In genomic region chr10:101466016-101466912, GRCh38 we compare ENCODE assay signal across 19 cellular contexts.
DNase-seq lines count a peak whose midpoint lies in the region; ATAC-seq and TF ChIP-seq lines count a peak whose summit lies in the region.
"Had no signal": no experiment of that assay in that cellular context is flagged by ENCODE, and none has a peak within 500 bp of the region (broad histone marks: within the 10 kb centered on the region; RNA-seq: fewer than 3 reads in every experiment).

No MANE protein-coding gene starts in this region.

- no peak for TF ChIP-seq CTCF in WERI-Rb-1 (IDR thresholded peaks at IDR 0.05; ENCODE audit: low read depth, low read length)

- H3K36me3 ChIP-seq in WERI-Rb-1 (peaks cover 6% of the 10 kb centered on the region), neuronal stem cell (replicated peaks in 1 of 2; ENCODE audit: control insufficient read depth in 2 of 2, insufficient read depth in 2 of 2, low read length in 2 of 2) (no peaks in the 10 kb centered on the region)
- H3K36me3 ChIP-seq: SJSA1, uterus had no signal

- WGBS in neuronal stem cell (ENCODE audit: extremely low coverage in 2 of 2, insufficient read length in 2 of 2, insufficient replicate concordance in 1 of 2), 2 donors: no CpG with 5 or more reads among the region's 5 CpGs

- DNase-seq in NCI-H2107 treated with DMSO at 0.1 percent for 48 hours (lab: John Stamatoyannopoulos, UW; ENCODE audit: unreplicated experiment) (peak; percentile 44), NCI-H2107 (lab: John Stamatoyannopoulos, UW) (no peak), NCI-H2227 (lab: John Stamatoyannopoulos, UW; ENCODE audit: unreplicated experiment) (peak; percentile 93), WERI-Rb-1 (peak; percentile 68), neuronal stem cell (ENCODE audit: low spot score) (peak; percentile 78), iPS-NIHi11 (ENCODE audit: low spot score) (no peak)
- DNase-seq: 8988T; activated B cell treated with CpG ODN at 0.5 μM for 24 hours; activated CD4-positive, alpha-beta memory T cell treated with anti-CD3 and anti-CD28 coated beads for 36 hours; activated naive CD4-positive, alpha-beta T cell treated with Interleukin-2 at 50 U/mL for 16 hours; activated T-cell treated with anti-CD3 and anti-CD28 coated beads for 4 hours; left cardiac atrium; stimulated activated CD4-positive, alpha-beta T cell treated with anti-CD3 and anti-CD28 coated beads, Interleukin-12 subunit alpha, Interleukin-12 subunit beta, amount 100 ng/mL, for 4 hours; stimulated activated CD8-positive, alpha-beta memory T cell treated with anti-CD3 and anti-CD28 coated beads, Interleukin-4, amount 100 ng/mL, for 48 hours; uterus had no signal

- H2BK15ac ChIP-seq in neuronal stem cell (ENCODE audit: low read length): no peak overlapping the region

- H3K18ac ChIP-seq in neuronal stem cell (ENCODE audit: low read length): no peak overlapping the region

- H3K4ac ChIP-seq in neuronal stem cell (ENCODE audit: low read length): no peak overlapping the region

- no peak overlapping the region for H3K23ac ChIP-seq in neuronal stem cell (ENCODE audit: low read depth, low read length, poor library complexity)

- H3K9me3 ChIP-seq in WERI-Rb-1 (ENCODE audit: severe bottlenecking): no peaks in the 10 kb centered on the region
- H3K9me3 ChIP-seq in neuronal stem cell (replicated peaks in 1 of 2; ENCODE audit: control insufficient read depth in 2 of 2, insufficient read depth in 1 of 2, low read depth in 1 of 2, low read length in 2 of 2): peaks cover 0 to 5% of the 10 kb centered on the region in 2 donors
- H3K9me3 ChIP-seq: esophagus muscularis mucosa, SJSA1, uterus had no signal

- H3K4me3 ChIP-seq in WERI-Rb-1 (ENCODE audit: low read depth, low read length): peak overlapping the region; percentile 28
- H3K4me3 ChIP-seq in neuronal stem cell (ENCODE audit: low read length in 2 of 2): no peak overlapping the region
- H3K4me3 ChIP-seq: esophagus muscularis mucosa, SJSA1, uterus had no signal

- no peak overlapping the region for H3K4me2 ChIP-seq in neuronal stem cell (ENCODE audit: insufficient read depth, low read length, poor library complexity, severe bottlenecking)

- no peak overlapping the region for H2BK120ac ChIP-seq in neuronal stem cell (ENCODE audit: low read depth, low read length)

- H4K8ac ChIP-seq in neuronal stem cell (ENCODE audit: low read depth, low read length): no peak overlapping the region

- no peak overlapping the region for H3K14ac ChIP-seq in neuronal stem cell (ENCODE audit: low read length)

- ATAC-seq in HG03196 (IDR thresholded peaks at IDR 0.05; ENCODE audit: unreplicated experiment): no peak
- ATAC-seq in HG03469 (IDR thresholded peaks at IDR 0.05; ENCODE audit: unreplicated experiment): no peak

- H4K91ac ChIP-seq in neuronal stem cell (ENCODE audit: low read depth, low read length, poor library complexity): no peak overlapping the region

- H2AK5ac ChIP-seq in neuronal stem cell (ENCODE audit: low read depth, low read length): no peak overlapping the region

- no peak overlapping the region for H3K9ac ChIP-seq in neuronal stem cell (ENCODE audit: low read depth, low read length, poor library complexity)

- H2BK12ac ChIP-seq in neuronal stem cell (ENCODE audit: low read length): no peak overlapping the region

- H2AFZ ChIP-seq in neuronal stem cell (ENCODE audit: low read length): no peak overlapping the region

- no peak overlapping the region for H2BK5ac ChIP-seq in neuronal stem cell (ENCODE audit: low read length)

- peak overlapping the region; percentile 92 for H3K27ac ChIP-seq in WERI-Rb-1
- H3K27ac ChIP-seq in neuronal stem cell (replicated peaks; ENCODE audit: low read length): peak overlapping the region; percentile 28
- H3K27ac ChIP-seq: esophagus muscularis mucosa, SJSA1, uterus had no signal

- no peaks in the 10 kb centered on the region for H3K79me1 ChIP-seq in neuronal stem cell (ENCODE audit: low read depth, low read length)

- H3K27me3 ChIP-seq in WERI-Rb-1 (ENCODE audit: insufficient read depth, low read depth, severe bottlenecking) (no peaks in the 10 kb centered on the region), neuronal stem cell (ENCODE audit: control insufficient read depth in 3 of 3, insufficient read depth in 3 of 3, low read depth in 1 of 3, low read length in 3 of 3) (peaks cover 0 to 7% (median 0%) of the 10 kb centered on the region in 3 experiments)
- H3K27me3 ChIP-seq: esophagus muscularis mucosa, SJSA1, uterus had no signal

- H3K4me1 ChIP-seq in neuronal stem cell (ENCODE audit: control insufficient read depth in 2 of 2, insufficient read depth in 1 of 2, low read depth in 1 of 2, low read length in 2 of 2): peaks cover 9 to 23% of the 10 kb centered on the region in 2 donors
- H3K4me1 ChIP-seq: SJSA1, uterus had no signal

Comparison
In these comparisons a context has a peak if more than half of its experiments do, and no peak if none do; other contexts are left out.
1. DNase-seq: peak in NCI-H2107 treated with DMSO at 0.1 percent for 48 hours (single experiment), NCI-H2227 (single experiment), WERI-Rb-1 (single experiment) and neuronal stem cell (single experiment); none in NCI-H2107 (single experiment) and iPS-NIHi11 (single experiment).